ENCODE assay signal across 14 cellular contexts in the genomic region with DNA sequence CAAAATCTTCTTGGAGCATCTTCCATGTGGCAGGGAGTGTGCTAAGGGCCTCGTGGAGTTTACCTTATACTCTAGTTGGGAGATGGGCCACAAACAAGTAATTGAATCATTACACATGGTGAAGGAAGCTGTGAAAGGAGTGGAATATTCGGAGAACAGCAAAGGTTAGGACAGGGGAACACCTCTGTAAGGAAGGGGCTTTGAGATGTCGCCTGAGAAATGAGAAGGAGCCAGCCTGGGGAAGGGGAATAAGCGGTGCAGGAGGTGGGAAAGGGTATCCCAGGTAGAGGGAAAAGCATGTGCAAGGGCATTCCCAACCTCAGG. TPM values are rescaled to one million over a fixed set of nuclear protein-coding genes. Genes with fewer than 3 reads are reported as not detected.
DNase-seq lines count a peak whose midpoint lies in the region; ATAC-seq and TF ChIP-seq lines count a peak whose summit lies in the region.
"Had no signal": no experiment of that assay in that cellular context is flagged by ENCODE, and none has a peak within 500 bp of the region (broad histone marks: within the 10 kb centered on the region; RNA-seq: fewer than 3 reads in every experiment).

No MANE protein-coding gene starts in this region.

- H3K9me3 Mint-ChIP-seq in CD8-positive, alpha-beta memory T cell, result no peaks in the 10 kb centered on the region
- no peaks in the 10 kb centered on the region for H3K9me3 Mint-ChIP-seq in mesothelial cell of epicardium
- H3K9me3 Mint-ChIP-seq: activated CD4-positive, alpha-beta memory T cell treated with anti-CD3 and anti-CD28 coated beads, Interleukin-2, amount 10 ng/mL, durations not matched to agents 7 days and 5 days had no signal

- H3K27ac Mint-ChIP-seq in CD8-positive, alpha-beta memory T cell, result peak overlapping the region; percentile 15 to 95 (median 48)
- peak overlapping the region; percentile 16 for H3K27ac Mint-ChIP-seq in mesothelial cell of epicardium
- H3K27ac Mint-ChIP-seq: activated CD4-positive, alpha-beta memory T cell treated with anti-CD3 and anti-CD28 coated beads, Interleukin-2, amount 10 ng/mL, durations not matched to agents 7 days and 5 days had no signal

- POLR2A ChIA-PET in CD8-positive, alpha-beta memory T cell (lab: Charles Lee), result interaction anchor here (0.5 to 1.5 kb wide), 4 partner anchors 14 to 40 kb away, joined by 4 to 5 read pairs (median 4); no protein-coding TSS in a partner anchor

- no peak for TF ChIP-seq CTCF in ascending aorta (IDR thresholded peaks at IDR 0.05)
- no peak for TF ChIP-seq CTCF in mesothelial cell of epicardium (IDR thresholded peaks at IDR 0.05; ENCODE audit: unreplicated experiment)
- TF ChIP-seq CTCF in thoracic aorta (IDR thresholded peaks at IDR 0.05), result no peak

- CTCF ChIA-PET in CD8-positive, alpha-beta memory T cell (lab: Charles Lee), result interaction anchor here (12.5 kb wide), 1 partner anchor 51 kb away, joined by 204 read pairs; no protein-coding TSS in a partner anchor

- peaks cover 43 to 55% (median 50%) of the 10 kb centered on the region in 3 donors for H3K4me1 Mint-ChIP-seq in CD8-positive, alpha-beta memory T cell
- H3K4me1 Mint-ChIP-seq in mesothelial cell of epicardium, result peaks cover 50% of the 10 kb centered on the region

- no peaks in the 10 kb centered on the region for H3K27me3 ChIP-seq in CD8-positive, alpha-beta memory T cell (ENCODE audit: insufficient read depth, low read length, poor library complexity, severe bottlenecking)
- no peaks in the 10 kb centered on the region for H3K27me3 ChIP-seq in ascending aorta
- H3K27me3 ChIP-seq in thoracic aorta (replicated peaks; ENCODE audit: insufficient read depth), result no peaks in the 10 kb centered on the region

- H3K4me1 ChIP-seq in CD8-positive, alpha-beta memory T cell (ENCODE audit: insufficient read depth, low read length), result peaks cover 26% of the 10 kb centered on the region
- H3K4me1 ChIP-seq in ascending aorta (peaks cover 0 to 23% of the 10 kb centered on the region in 2 donors), thoracic aorta (ENCODE audit: control insufficient read depth in 1 of 2, low read depth in 2 of 2) (peaks cover 27 to 53% of the 10 kb centered on the region in 2 donors)

- H3K4me3 ChIP-seq in CD8-positive, alpha-beta memory T cell (ENCODE audit: low read length), result no peak overlapping the region
- H3K4me3 ChIP-seq in ascending aorta (no peak overlapping the region), thoracic aorta (no peak overlapping the region)

- H3K27ac ChIP-seq in CD8-positive, alpha-beta memory T cell (ENCODE audit: low read depth, low read length), result no peak overlapping the region
- H3K27ac ChIP-seq in ascending aorta (peak overlapping the region; percentile 96 to 98), thoracic aorta (peak overlapping the region; percentile 86 to 99)

- peak overlapping the region in 5 of 7 donors; percentile 9 to 97 (median 16) for H3K4me3 Mint-ChIP-seq in CD8-positive, alpha-beta memory T cell
- H3K4me3 Mint-ChIP-seq in mesothelial cell of epicardium, result no peak overlapping the region
- H3K4me3 Mint-ChIP-seq: activated CD4-positive, alpha-beta memory T cell treated with anti-CD3 and anti-CD28 coated beads, Interleukin-2, amount 10 ng/mL, durations not matched to agents 7 days and 5 days had no signal

- no peaks in the 10 kb centered on the region for H3K36me3 ChIP-seq in CD8-positive, alpha-beta memory T cell (ENCODE audit: insufficient read depth, low read length)
- no peaks in the 10 kb centered on the region for H3K36me3 ChIP-seq in ascending aorta
- no peaks in the 10 kb centered on the region for H3K36me3 ChIP-seq in thoracic aorta

- peaks cover 0 to 20% (median 0%) of the 10 kb centered on the region in 3 donors for H3K36me3 Mint-ChIP-seq in CD8-positive, alpha-beta memory T cell
- no peaks in the 10 kb centered on the region for H3K36me3 Mint-ChIP-seq in mesothelial cell of epicardium

- ATAC-seq in thoracic aorta (ENCODE audit: insufficient number of reproducible peaks, low FRiP score, low read depth), result no peak
- no peak for ATAC-seq in HG03108 (IDR thresholded peaks at IDR 0.05; ENCODE audit: unreplicated experiment)

- no peak for DNase-seq in CD8-positive, alpha-beta memory T cell
- DNase-seq in ascending aorta (ENCODE audit: low spot score in 2 of 2), result no peak
- DNase-seq in mesothelial cell of epicardium (ENCODE audit: low spot score in 2 of 2, unreplicated experiment in 2 of 2), result no peak
- no peak for DNase-seq in thoracic aorta (ENCODE audit: low spot score)
- no peak for DNase-seq in GM19238 (ENCODE audit: insufficient read length, low spot score)
- no peak for DNase-seq in NOMO-1 treated with DMSO at 0.1 percent for 48 hours (lab: John Stamatoyannopoulos, UW; ENCODE audit: unreplicated experiment)
- no peak for DNase-seq in SIG-M5 (lab: John Stamatoyannopoulos, UW)
- DNase-seq: activated CD4-positive, alpha-beta memory T cell treated with anti-CD3 and anti-CD28 coated beads, Interleukin-2, amount 10 ng/mL, durations not matched to agents 7 days and 5 days; activated gamma-delta T cell; cerebellar nuclear complex; DMS153; MM.1S; T-helper 2 cell had no signal

- H3K9me3 ChIP-seq in CD8-positive, alpha-beta memory T cell (ENCODE audit: low read length), result no peaks in the 10 kb centered on the region
- H3K9me3 ChIP-seq in ascending aorta (no peaks in the 10 kb centered on the region), thoracic aorta (no peaks in the 10 kb centered on the region)

- intact Hi-C loops in ascending aorta (cut with DNase I), result loop anchor here (2.0 kb wide), 1 partner anchor 51 kb away; no protein-coding TSS in a partner anchor

- peaks cover 0 to 2% of the 10 kb centered on the region in 2 donors for H3K27me3 Mint-ChIP-seq in CD8-positive, alpha-beta memory T cell
- no peaks in the 10 kb centered on the region for H3K27me3 Mint-ChIP-seq in mesothelial cell of epicardium (ENCODE audit: low read depth)
- H3K27me3 Mint-ChIP-seq: activated CD4-positive, alpha-beta memory T cell treated with anti-CD3 and anti-CD28 coated beads, Interleukin-2, amount 10 ng/mL, durations not matched to agents 7 days and 5 days had no signal

RNA-seq across cellular contexts. Expression of a gene that starts 2.2 kb away (rescaled TPM):
- 10 to 100 TPM; 63.0 to 67.3 TPM for total RNA-seq in CD8-positive, alpha-beta memory T cell
- polyA plus RNA-seq in CD8-positive, alpha-beta memory T cell, result 315 TPM
- total RNA-seq in ascending aorta (306 TPM), mesothelial cell of epicardium (48.4 to 53.9 TPM (median 53.2 TPM) in 3 replicates), thoracic aorta (100 to 1,000 TPM; 177 to 344 TPM)
